15 cellular contexts compared by ENCODE assay signal in the genomic region with DNA sequence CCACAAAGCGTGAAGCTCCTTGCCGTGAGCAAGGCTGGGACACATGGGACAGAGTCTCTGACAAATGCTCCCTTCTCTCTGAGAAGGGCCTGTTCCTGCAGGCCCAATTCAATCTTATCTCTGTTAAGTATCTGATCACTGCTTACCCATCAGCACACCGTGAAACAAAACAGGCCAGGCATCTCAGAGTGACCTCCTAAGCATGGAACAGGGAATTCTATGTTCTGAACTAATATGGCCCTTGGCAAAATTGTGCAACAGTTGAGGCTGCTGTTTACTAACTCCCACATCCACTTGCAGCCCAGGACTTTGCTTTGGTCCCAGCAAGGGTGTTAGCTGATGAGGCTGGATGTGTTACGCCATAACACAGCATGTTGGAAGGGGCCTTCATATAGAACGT.
A peak's percentile ranks its signal among the peaks of the same experiment; 100 is the strongest.
DNase-seq lines count a peak whose midpoint lies in the region; ATAC-seq, FAIRE-seq and TF ChIP-seq lines count a peak whose summit lies in the region.
"Had no signal": no experiment of that assay in that cellular context is flagged by ENCODE, and none has a peak within 500 bp of the region (broad histone marks: within the 10 kb centered on the region; RNA-seq: fewer than 3 reads in every experiment).

No MANE protein-coding gene starts in this region.

- no peak for TF ChIP-seq POLR2A in K562 (conservative IDR thresholded peaks at IDR 0.05)
- TF ChIP-seq POLR2A in uterus (IDR thresholded peaks at IDR 0.05), result no peak

- H3K79me2 ChIP-seq in K562 (ENCODE audit: control insufficient read depth, insufficient read depth, low read length), result no peaks in the 10 kb centered on the region

- no peak overlapping the region for H3K27ac ChIP-seq in K562 (ENCODE audit: extremely low read depth, low read depth, low read length)
- H3K27ac ChIP-seq in left lung, result peak overlapping the region; percentile 14 to 73
- H3K27ac ChIP-seq in uterus, result peak overlapping the region; percentile 70 to 74
- H3K27ac ChIP-seq: transverse colon had no signal

- no peaks in the 10 kb centered on the region for H3K9me1 ChIP-seq in K562 (ENCODE audit: control insufficient read depth, insufficient read depth, low read length)

- TF ChIP-seq CTCF in K562 (IDR thresholded peaks at IDR 0.05 in 2 of 3, conservative IDR thresholded peaks at IDR 0.05 in 1 of 3; ENCODE audit: insufficient read depth in 2 of 3, low read depth in 1 of 3, low read length in 3 of 3) (no peak), left lung (IDR thresholded peaks at IDR 0.05) (no peak), uterus (IDR thresholded peaks at IDR 0.05) (no peak)

- intact Hi-C loops in K562 (cut with micrococcal nuclease) (no loop called here), left lung (cut with DNase I) (no loop called here), uterus (cut with DNase I; ENCODE audit: low total_unique reads) (no loop called here)

- no peaks in the 10 kb centered on the region; a peak in 2 of 5 replicates for H3K4me1 ChIP-seq in K562 (replicated peaks in 1 of 2; ENCODE audit: control insufficient read depth in 2 of 2, insufficient read depth in 2 of 2, low read length in 2 of 2)
- peaks cover 0 to 45% of the 10 kb centered on the region in 2 donors for H3K4me1 ChIP-seq in left lung
- peaks cover 0 to 5% of the 10 kb centered on the region in 2 donors for H3K4me1 ChIP-seq in uterus

- no peak overlapping the region for H3K4me2 ChIP-seq in K562 (ENCODE audit: insufficient read depth, low read length)

- BruUV-seq in K562 (replicated peaks; lab: Mats Ljungman, UMichigan), result no TSS peak

- no peak overlapping the region for H2AFZ ChIP-seq in K562 (ENCODE audit: low read depth, low read length)

- no peak for FAIRE-seq in K562 (lab: Jason Lieb, UNC)
- FAIRE-seq: A204.1, GM12878 had no signal

- H4K20me1 ChIP-seq in K562 (replicated peaks; ENCODE audit: control insufficient read depth, insufficient read depth, low read length), result no peaks in the 10 kb centered on the region

- POLR2A ChIA-PET in K562 (lab: Yijun Ruan, JAX), result no interaction called here

- TF ChIP-seq EP300 in K562 (IDR thresholded peaks at IDR 0.05; ENCODE audit: low read length), result no peak

- CTCF ChIA-PET in K562 (lab: Yijun Ruan, JAX; ENCODE audit: low intra/inter-chr PET ratio), result no interaction called here

- H3K27me3 ChIP-seq in K562 (ENCODE audit: control insufficient read depth in 2 of 2, insufficient read depth in 2 of 2, low read length in 2 of 2) (no peaks in the 10 kb centered on the region; a peak in 1 of 5 replicates), left lung (no peaks in the 10 kb centered on the region), uterus (no peaks in the 10 kb centered on the region)
- H3K27me3 ChIP-seq: transverse colon had no signal

- no peak overlapping the region for H3K9ac ChIP-seq in K562 (ENCODE audit: insufficient read depth in 1 of 2, low read depth in 2 of 2, low read length in 2 of 2)

- H3K36me3 ChIP-seq in K562 (ENCODE audit: control insufficient read depth, insufficient read depth, low read length) (no peaks in the 10 kb centered on the region), left lung (no peaks in the 10 kb centered on the region), uterus (no peaks in the 10 kb centered on the region)
- H3K36me3 ChIP-seq: transverse colon had no signal

- ATAC-seq in K562 (no peak), left lung (peak; percentile 13)
- ATAC-seq: GM12878 had no signal

- TF ChIP-seq RAD21 in K562 (CRISPR knock-in tag; conservative IDR thresholded peaks at IDR 0.05 in 1 of 2, IDR thresholded peaks at IDR 0.05 in 1 of 2), result no peak

- DNase-seq in SIG-M5 treated with dmso at 0.1 percent for 504 hours (lab: John Stamatoyannopoulos, UW; ENCODE audit: unreplicated experiment), result peak; percentile 38
- no peak for DNase-seq in SIG-M5 (lab: John Stamatoyannopoulos, UW)
- no peak for DNase-seq in K562 (ENCODE audit: extremely low read depth in 1 of 4, low spot score in 3 of 4)
- DNase-seq in left lung, result no peak
- peak in 1 of 2 donors; percentile 62 for DNase-seq in uterus
- no peak for DNase-seq in globus pallidus (ENCODE audit: low spot score)
- DNase-seq in activated naive CD4-positive, alpha-beta T cell (lab: John Stamatoyannopoulos, UW), result no peak
- DNase-seq in midbrain (lab: John Stamatoyannopoulos, UW), result no peak
- DNase-seq: activated CD4-positive, alpha-beta T cell treated with anti-CD3 and anti-CD28 coated beads for 48 hours; central memory CD4-positive, alpha-beta T cell; naive thymus-derived CD4-positive, alpha-beta T cell; NCI-H774; transverse colon had no signal

- WGBS in K562 (ENCODE audit: insufficient coverage, low coverage, missing lambda C conversion rate), result 31% methylated on average over 5 of the region's 5 CpGs

- in situ Hi-C loops in K562 (cut with MboI), result no loop called here

- H3K9me3 ChIP-seq in K562 (replicated peaks; ENCODE audit: control insufficient read depth, insufficient read depth, low read depth, low read length) (no peaks in the 10 kb centered on the region), left lung (no peaks in the 10 kb centered on the region), uterus (no peaks in the 10 kb centered on the region)
- H3K9me3 ChIP-seq: transverse colon had no signal

- H3K4me3 ChIP-seq in K562 (no peak overlapping the region), left lung (no peak overlapping the region), uterus (no peak overlapping the region)
- H3K4me3 ChIP-seq: GM12878, transverse colon had no signal

TF ChIP-seq in K562, 482 proteins besides CTCF, POLR2A, EP300 and RAD21:
- TF ChIP-seq LEF1 (IDR thresholded peaks at IDR 0.05), result no peak
- no peak for TF ChIP-seq MTA1 (IDR thresholded peaks at IDR 0.05; ENCODE audit: borderline replicate concordance)
- TF ChIP-seq FOSL1 (tag; conservative IDR thresholded peaks at IDR 0.05), result no peak
- TF ChIP-seq CBX5 (IDR thresholded peaks at IDR 0.05; ENCODE audit: borderline replicate concordance, low read depth), result no peak
- TF ChIP-seq CEBPG (CRISPR knock-in tag; IDR thresholded peaks at IDR 0.05), result no peak
- TF ChIP-seq CEBPG (tag; conservative IDR thresholded peaks at IDR 0.05 in 1 of 2, IDR thresholded peaks at IDR 0.05 in 1 of 2), result peak; percentile 58 to 81
- no peak for TF ChIP-seq PHF20 (IDR thresholded peaks at IDR 0.05; ENCODE audit: partially characterized antibody)
- TF ChIP-seq, protein P1, sequence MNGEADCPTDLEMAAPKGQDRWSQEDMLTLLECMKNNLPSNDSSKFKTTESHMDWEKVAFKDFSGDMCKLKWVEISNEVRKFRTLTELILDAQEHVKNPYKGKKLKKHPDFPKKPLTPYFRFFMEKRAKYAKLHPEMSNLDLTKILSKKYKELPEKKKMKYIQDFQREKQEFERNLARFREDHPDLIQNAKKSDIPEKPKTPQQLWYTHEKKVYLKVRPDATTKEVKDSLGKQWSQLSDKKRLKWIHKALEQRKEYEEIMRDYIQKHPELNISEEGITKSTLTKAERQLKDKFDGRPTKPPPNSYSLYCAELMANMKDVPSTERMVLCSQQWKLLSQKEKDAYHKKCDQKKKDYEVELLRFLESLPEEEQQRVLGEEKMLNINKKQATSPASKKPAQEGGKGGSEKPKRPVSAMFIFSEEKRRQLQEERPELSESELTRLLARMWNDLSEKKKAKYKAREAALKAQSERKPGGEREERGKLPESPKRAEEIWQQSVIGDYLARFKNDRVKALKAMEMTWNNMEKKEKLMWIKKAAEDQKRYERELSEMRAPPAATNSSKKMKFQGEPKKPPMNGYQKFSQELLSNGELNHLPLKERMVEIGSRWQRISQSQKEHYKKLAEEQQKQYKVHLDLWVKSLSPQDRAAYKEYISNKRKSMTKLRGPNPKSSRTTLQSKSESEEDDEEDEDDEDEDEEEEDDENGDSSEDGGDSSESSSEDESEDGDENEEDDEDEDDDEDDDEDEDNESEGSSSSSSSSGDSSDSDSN (IDR thresholded peaks at IDR 0.05; ENCODE audit: borderline replicate concordance in 1 of 2, low read depth in 2 of 2, low read length in 2 of 2), result no peak
- TF ChIP-seq SMAD3 (CRISPR knock-in tag; conservative IDR thresholded peaks at IDR 0.05), result no peak
- TF ChIP-seq, protein P2, sequence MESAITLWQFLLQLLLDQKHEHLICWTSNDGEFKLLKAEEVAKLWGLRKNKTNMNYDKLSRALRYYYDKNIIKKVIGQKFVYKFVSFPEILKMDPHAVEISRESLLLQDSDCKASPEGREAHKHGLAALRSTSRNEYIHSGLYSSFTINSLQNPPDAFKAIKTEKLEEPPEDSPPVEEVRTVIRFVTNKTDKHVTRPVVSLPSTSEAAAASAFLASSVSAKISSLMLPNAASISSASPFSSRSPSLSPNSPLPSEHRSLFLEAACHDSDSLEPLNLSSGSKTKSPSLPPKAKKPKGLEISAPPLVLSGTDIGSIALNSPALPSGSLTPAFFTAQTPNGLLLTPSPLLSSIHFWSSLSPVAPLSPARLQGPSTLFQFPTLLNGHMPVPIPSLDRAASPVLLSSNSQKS (CRISPR knock-in tag; IDR thresholded peaks at IDR 0.05), result no peak
- peak; percentile 82 for TF ChIP-seq CEBPB (tag; IDR thresholded peaks at IDR 0.05)
